Comparison of ENCODE assay signal across 8 cellular contexts in genomic region chr5:103258368-103258956, GRCh38. TPM values are rescaled to one million over a fixed set of nuclear protein-coding genes. Genes with fewer than 3 reads are reported as not detected.
DNase-seq lines count a peak whose midpoint lies in the region; ATAC-seq and TF ChIP-seq lines count a peak whose summit lies in the region.

A gene with protein sequence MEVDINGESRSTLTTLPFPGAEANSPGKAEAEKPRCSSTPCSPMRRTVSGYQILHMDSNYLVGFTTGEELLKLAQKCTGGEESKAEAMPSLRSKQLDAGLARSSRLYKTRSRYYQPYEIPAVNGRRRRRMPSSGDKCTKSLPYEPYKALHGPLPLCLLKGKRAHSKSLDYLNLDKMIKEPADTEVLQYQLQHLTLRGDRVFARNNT (plus strand): TSS chr5:103258763. CDS start chr5:103275920, 17,157 bp downstream.

- DNase-seq in NCI-H1092 (lab: John Stamatoyannopoulos, UW) (peak; percentile 85), SK-N-SH (peak; percentile 90), germinal center (ENCODE audit: low spot score) (peak; percentile 93), non-pigmented ciliary epithelial cell (ENCODE audit: low read depth) (peak; percentile 86), substantia nigra (lab: John Stamatoyannopoulos, UW) (peak; percentile 50 to 96 (median 90))
- peak; percentile 87 to 89 for DNase-seq in activated naive CD4-positive, alpha-beta T cell treated with anti-CD3 and anti-CD28 coated beads, Interleukin-2, amount 50 U/mL, for 72 hours (ENCODE audit: low spot score in 2 of 2)

- no peaks in the 10 kb centered on the region for H3K27me3 ChIP-seq in SK-N-SH (ENCODE audit: insufficient read depth)

- peaks cover 55% of the 10 kb centered on the region for H3K79me2 ChIP-seq in SK-N-SH (ENCODE audit: insufficient read depth)

- CTCF ChIA-PET in SK-N-SH (lab: Yijun Ruan, JAX), result interaction anchor here (0.6 to 4.7 kb wide), 11 partner anchors 11 to 566 kb away, joined by 3 to 20 read pairs (median 3); partner anchors contain the start of genes GIN1 and PPIP5K2

- peak; percentile 80 for ATAC-seq in HG02588 (IDR thresholded peaks at IDR 0.05; ENCODE audit: unreplicated experiment)
- ATAC-seq in activated naive CD4-positive, alpha-beta T cell treated with anti-CD3 and anti-CD28 coated beads, Interleukin-2, amount 50 U/mL, for 72 hours, result peak; percentile 91 to 92

- peaks cover 36% of the 10 kb centered on the region for H4K20me1 ChIP-seq in SK-N-SH (ENCODE audit: insufficient read depth)

- no peak for TF ChIP-seq EP300 in SK-N-SH (IDR thresholded peaks at IDR 0.05; ENCODE audit: borderline replicate concordance in 1 of 2, low read depth in 1 of 2, low read length in 1 of 2)

- H3K4me3 ChIP-seq in GM08714 (ENCODE audit: low read length) (peak within 1 kb of the TSS; percentile 65), SK-N-SH (ENCODE audit: low read depth in 2 of 2, low read length in 1 of 2) (peak within 1 kb of the TSS; percentile 79 to 81)

- no peaks in the 10 kb centered on the region for H3K9me2 ChIP-seq in SK-N-SH

- peak within 1 kb of the TSS; percentile 89 for H3K9ac ChIP-seq in SK-N-SH

- H3K36me3 Mint-ChIP-seq in activated naive CD4-positive, alpha-beta T cell treated with anti-CD3 and anti-CD28 coated beads, Interleukin-2, amount 50 U/mL, for 72 hours, result peaks cover 0 to 9% of the 10 kb centered on the region in 2 donors

- H3K36me3 ChIP-seq in SK-N-SH (replicated peaks in 1 of 2; ENCODE audit: control insufficient read depth in 1 of 2, insufficient read depth in 2 of 2, low read length in 1 of 2), result no peaks in the 10 kb centered on the region

- H3K27ac ChIP-seq in SK-N-SH (ENCODE audit: low read depth in 2 of 2, low read length in 1 of 2), result peak within 1 kb of the TSS; percentile 80 to 96
- peak within 1 kb of the TSS; percentile 93 for H3K27ac ChIP-seq in substantia nigra (ENCODE audit: low read depth, low read length, poor library complexity, severe bottlenecking)

- no peaks in the 10 kb centered on the region for H3K9me3 Mint-ChIP-seq in activated naive CD4-positive, alpha-beta T cell treated with anti-CD3 and anti-CD28 coated beads, Interleukin-2, amount 50 U/mL, for 72 hours

- WGBS in SK-N-SH (ENCODE audit: low lambda C conversion rate), result 0% methylated on average over 22 of the region's 45 CpGs

- no peaks in the 10 kb centered on the region for H3F3A ChIP-seq in SK-N-SH (replicated peaks; ENCODE audit: insufficient read depth)

- TF ChIP-seq CTCF in SK-N-SH (IDR thresholded peaks at IDR 0.05), result peak; percentile 12; the same call in 1 of the 2 replicates

- H3K4me1 ChIP-seq in SK-N-SH (ENCODE audit: control insufficient read depth in 1 of 2, insufficient read depth in 2 of 2, low read depth in 1 of 2, low read length in 1 of 2), result peaks cover 3 to 8% of the 10 kb centered on the region in 2 experiments; a peak in 2 of 4 replicates

- POLR2A ChIA-PET in SK-N-SH (lab: Yijun Ruan, JAX), result interaction anchor here (0.7 to 2.3 kb wide), 6 partner anchors 13 to 217 kb away, joined by 3 to 8 read pairs (median 5); partner anchors contain the start of gene GIN1

- peak; percentile 23; the same call in 1 of the 2 replicates for TF ChIP-seq RAD21 in SK-N-SH (IDR thresholded peaks at IDR 0.05; ENCODE audit: low read length)

- peak within 1 kb of the TSS; percentile 88 to 95 for H3K27ac Mint-ChIP-seq in activated naive CD4-positive, alpha-beta T cell treated with anti-CD3 and anti-CD28 coated beads, Interleukin-2, amount 50 U/mL, for 72 hours

- H3K9me3 ChIP-seq in SK-N-SH, result no peaks in the 10 kb centered on the region

- peak within 1 kb of the TSS; percentile 68 for H2AFZ ChIP-seq in SK-N-SH (ENCODE audit: low read depth)

- H3K4me2 ChIP-seq in SK-N-SH, result peak within 1 kb of the TSS; percentile 84

TF ChIP-seq in SK-N-SH, 30 proteins besides CTCF, POLR2A, EP300 and RAD21 (continues in another document):
- TF ChIP-seq TCF12 (IDR thresholded peaks at IDR 0.05), result no peak
- TF ChIP-seq GATA2 (CRISPR knock-in tag; IDR thresholded peaks at IDR 0.05), result no peak
- no peak for TF ChIP-seq FOXJ3 (CRISPR knock-in tag; IDR thresholded peaks at IDR 0.05)
- no peak for TF ChIP-seq PBX3 (IDR thresholded peaks at IDR 0.05)
- TF ChIP-seq, protein P1, sequence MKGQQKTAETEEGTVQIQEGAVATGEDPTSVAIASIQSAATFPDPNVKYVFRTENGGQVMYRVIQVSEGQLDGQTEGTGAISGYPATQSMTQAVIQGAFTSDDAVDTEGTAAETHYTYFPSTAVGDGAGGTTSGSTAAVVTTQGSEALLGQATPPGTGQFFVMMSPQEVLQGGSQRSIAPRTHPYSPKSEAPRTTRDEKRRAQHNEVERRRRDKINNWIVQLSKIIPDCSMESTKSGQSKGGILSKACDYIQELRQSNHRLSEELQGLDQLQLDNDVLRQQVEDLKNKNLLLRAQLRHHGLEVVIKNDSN (IDR thresholded peaks at IDR 0.05; ENCODE audit: borderline replicate concordance, low read depth), result 0 out of 2 replicates have a peak, but pooled peaks have one; percentile 24
- TF ChIP-seq POLR2AphosphoS5 (IDR thresholded peaks at IDR 0.05; ENCODE audit: low read depth, low read length), result peak; percentile 81
- no peak for TF ChIP-seq ZBTB33 (IDR thresholded peaks at IDR 0.05; ENCODE audit: borderline replicate concordance, low read depth)
- no peak for TF ChIP-seq TEAD4 (IDR thresholded peaks at IDR 0.05; ENCODE audit: borderline replicate concordance, insufficient read depth)
- TF ChIP-seq MEF2A (IDR thresholded peaks at IDR 0.05; ENCODE audit: borderline replicate concordance, low read depth), result no peak
- no peak for TF ChIP-seq JUND (IDR thresholded peaks at IDR 0.05)
- peak; percentile 49 for TF ChIP-seq NRF1 (IDR thresholded peaks at IDR 0.05; ENCODE audit: low read depth, low read length)
- no peak for TF ChIP-seq RXRA (IDR thresholded peaks at IDR 0.05; ENCODE audit: borderline replicate concordance, low read depth)
- TF ChIP-seq NFIC (IDR thresholded peaks at IDR 0.05; ENCODE audit: borderline replicate concordance), result no peak
- no peak; the same call in 1 of the 2 replicates for TF ChIP-seq MXI1 (IDR thresholded peaks at IDR 0.05; ENCODE audit: low read depth, low read length)
- 0 out of 2 replicates have a peak, but pooled peaks have one; percentile 9 for TF ChIP-seq MAX (IDR thresholded peaks at IDR 0.05; ENCODE audit: low read depth)
- TF ChIP-seq RFX5 (IDR thresholded peaks at IDR 0.05; ENCODE audit: low read length), result 0 out of 2 replicates have a peak, but pooled peaks have one; percentile 6
- TF ChIP-seq ELF1 (IDR thresholded peaks at IDR 0.05), result no peak
- TF ChIP-seq CHD2 (IDR thresholded peaks at IDR 0.05; ENCODE audit: low read length, partially characterized antibody), result no peak

RNA-seq across cellular contexts. Expression of the gene that starts here (rescaled TPM):
- polyA plus RNA-seq in SK-N-SH (2012; rRNA removed), result 24.7 and 36.3 TPM in 2 replicates
- 32.8 and 34.4 TPM in 2 replicates for polyA plus RNA-seq in SK-N-SH (2012; cell fraction: cytosol; rRNA removed)
- polyA plus RNA-seq in SK-N-SH (2012; cell fraction: nucleus; rRNA removed), result 33.6 and 38.3 TPM in 2 replicates
- 1 to 10 TPM; 5.9 to 9.3 TPM for total RNA-seq in activated naive CD4-positive, alpha-beta T cell treated with anti-CD3 and anti-CD28 coated beads, Interleukin-2, amount 50 U/mL, for 72 hours

Comparison
In these comparisons a context has a peak if more than half of its experiments do, and no peak if none do; other contexts are left out.
1. Peak in every context shown above with its lines: DNase-seq, ATAC-seq, H3K4me3 ChIP-seq and H3K27ac ChIP-seq.